ENCODE assay signal across 10 cellular contexts in genomic region chr13:26325876-26326275, GRCh38.
DNase-seq lines count a peak whose midpoint lies in the region; ATAC-seq and TF ChIP-seq lines count a peak whose summit lies in the region.
"Had no signal": no experiment of that assay in that cellular context is flagged by ENCODE, and none has a peak within 500 bp of the region (broad histone marks: within the 10 kb centered on the region; RNA-seq: fewer than 3 reads in every experiment).

No MANE protein-coding gene starts in this region.

- no peaks in the 10 kb centered on the region for H3K27me3 ChIP-seq in H7 (ENCODE audit: control insufficient read depth, insufficient read depth, low read length)

- POLR2A ChIA-PET in HEK293 (lab: Yijun Ruan, JAX) = no interaction called here

- peaks cover 13% of the 10 kb centered on the region for H3K4me1 ChIP-seq in HEK293 (ENCODE audit: control insufficient read depth, insufficient read depth, low read length)

- ATAC-seq in GM18907 (IDR thresholded peaks at IDR 0.05; ENCODE audit: unreplicated experiment) (peak; percentile 85), HG03558 (IDR thresholded peaks at IDR 0.05; ENCODE audit: extremely low read depth, unreplicated experiment) (peak; percentile 59)

- H3K4me3 ChIP-seq in HEK293 (ENCODE audit: low read depth, low read length) = no peak overlapping the region
- H3K4me3 ChIP-seq in H7 (ENCODE audit: insufficient read depth, low read depth, low read length) = no peak overlapping the region

- DNase-seq in myocyte (ENCODE audit: low read depth) (peak; percentile 70), posterior cingulate gyrus (no peak), NCI-H69 (lab: John Stamatoyannopoulos, UW) (no peak), H7 (no peak), hypothalamus (lab: John Stamatoyannopoulos, UW) (no peak)
- DNase-seq: amygdala; stimulated activated naive CD4-positive, alpha-beta T cell had no signal

- CTCF ChIA-PET in HEK293 (lab: Yijun Ruan, JAX) = no interaction called here

- no peaks in the 10 kb centered on the region for H3K36me3 ChIP-seq in HEK293 (ENCODE audit: control insufficient read depth in 2 of 2, insufficient read depth in 1 of 2, low read length in 2 of 2)
- H3K36me3 ChIP-seq in H7 (replicated peaks; ENCODE audit: control insufficient read depth, insufficient read depth, low read length) = no peaks in the 10 kb centered on the region

- no peak for TF ChIP-seq CTCF in HEK293 (tag by site-specific recombination; IDR thresholded peaks at IDR 0.05)

- H3K9me3 ChIP-seq in HEK293 (ENCODE audit: control insufficient read depth, insufficient read depth, low read depth, low read length) = no peaks in the 10 kb centered on the region

- no peak overlapping the region for H3K27ac ChIP-seq in HEK293 (ENCODE audit: extremely low read depth, low read depth, low read length)

- intact Hi-C loops in posterior cingulate gyrus (cut with DNase I) = no loop called here

TF ChIP-seq in HEK293, 187 proteins besides CTCF, POLR2A, EP300 and RAD21:
- TF ChIP-seq ZNF394 (tag by site-specific recombination; IDR thresholded peaks at IDR 0.05; ENCODE audit: borderline replicate concordance) (no peak), OVOL3 (tag by site-specific recombination; IDR thresholded peaks at IDR 0.05) (no peak), ZNF629 (tag by site-specific recombination; IDR thresholded peaks at IDR 0.05) (0 out of 2 replicates have a peak, but pooled peaks have one; percentile 32), GLIS1 (tag by site-specific recombination; IDR thresholded peaks at IDR 0.05) (no peak), ZNF558 (tag by site-specific recombination; IDR thresholded peaks at IDR 0.05) (no peak), ZNF624 (tag by site-specific recombination; IDR thresholded peaks at IDR 0.05) (no peak), ELK4 (IDR thresholded peaks at IDR 0.05; ENCODE audit: borderline replicate concordance, low read depth, low read length) (no peak), ATF2 (tag by site-specific recombination; IDR thresholded peaks at IDR 0.05; ENCODE audit: low read depth) (peak; percentile 48), EGR2 (tag by site-specific recombination; IDR thresholded peaks at IDR 0.05; ENCODE audit: low read depth) (no peak), ZNF837 (tag by site-specific recombination; IDR thresholded peaks at IDR 0.05) (no peak), ZNF776 (tag by site-specific recombination; IDR thresholded peaks at IDR 0.05; ENCODE audit: borderline replicate concordance) (no peak)
- TF ChIP-seq, protein P1, sequence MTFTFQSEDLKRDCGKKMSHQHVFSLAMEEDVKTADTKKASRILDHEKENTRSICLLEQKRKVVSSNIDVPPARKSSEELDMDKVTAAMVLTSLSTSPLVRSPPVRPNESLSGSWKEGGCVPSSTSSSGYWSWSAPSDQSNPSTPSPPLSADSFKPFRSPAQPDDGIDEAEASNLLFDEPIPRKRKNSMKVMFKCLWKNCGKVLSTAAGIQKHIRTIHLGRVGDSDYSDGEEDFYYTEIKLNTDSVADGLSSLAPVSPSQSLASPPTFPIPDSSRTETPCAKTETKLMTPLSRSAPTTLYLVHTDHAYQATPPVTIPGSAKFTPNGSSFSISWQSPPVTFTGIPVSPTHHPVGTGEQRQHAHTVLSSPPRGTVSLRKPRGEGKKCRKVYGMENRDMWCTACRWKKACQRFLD (tag by site-specific recombination; IDR thresholded peaks at IDR 0.05) = no peak
